In the genomic region with DNA sequence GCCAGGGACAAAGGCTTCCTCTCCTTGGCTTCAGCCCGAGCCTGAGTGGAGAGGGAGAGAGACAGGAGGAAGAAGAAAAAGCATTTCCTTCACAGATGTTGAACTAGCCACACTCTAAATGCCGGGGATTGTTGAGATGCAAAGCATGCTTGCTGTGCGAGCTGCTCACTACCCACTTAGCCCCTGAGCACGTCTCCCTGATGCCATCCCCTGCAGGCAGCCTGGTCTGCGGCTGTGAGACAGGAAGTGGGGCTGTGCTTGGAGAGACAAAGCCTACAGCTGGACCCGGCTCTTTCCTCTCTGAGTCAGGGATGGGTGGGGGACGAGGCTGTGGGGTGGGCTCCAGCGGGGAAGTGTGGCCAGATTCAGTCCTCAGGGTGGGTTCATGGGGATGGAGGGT, we compare ENCODE assay signal across 1 cellular context.
TF ChIP-seq lines count a peak whose summit lies in the region.

No MANE protein-coding gene starts in this region.

TF ChIP-seq in H1, 55 proteins besides CTCF, POLR2A, EP300 and RAD21:
- TF ChIP-seq TEAD4 (IDR thresholded peaks at IDR 0.05; ENCODE audit: low read depth, low read length): no peak
- TF ChIP-seq ATF3 (IDR thresholded peaks at IDR 0.05; ENCODE audit: insufficient read depth, low read depth, low read length): no peak
- no peak for TF ChIP-seq BRCA1 (IDR thresholded peaks at IDR 0.05; ENCODE audit: low read depth, low read length)
- TF ChIP-seq SAP30 (IDR thresholded peaks at IDR 0.05; ENCODE audit: insufficient read depth, insufficient replicate concordance, low read length): no peak
